24 cellular contexts compared by ENCODE assay signal in the genomic region with DNA sequence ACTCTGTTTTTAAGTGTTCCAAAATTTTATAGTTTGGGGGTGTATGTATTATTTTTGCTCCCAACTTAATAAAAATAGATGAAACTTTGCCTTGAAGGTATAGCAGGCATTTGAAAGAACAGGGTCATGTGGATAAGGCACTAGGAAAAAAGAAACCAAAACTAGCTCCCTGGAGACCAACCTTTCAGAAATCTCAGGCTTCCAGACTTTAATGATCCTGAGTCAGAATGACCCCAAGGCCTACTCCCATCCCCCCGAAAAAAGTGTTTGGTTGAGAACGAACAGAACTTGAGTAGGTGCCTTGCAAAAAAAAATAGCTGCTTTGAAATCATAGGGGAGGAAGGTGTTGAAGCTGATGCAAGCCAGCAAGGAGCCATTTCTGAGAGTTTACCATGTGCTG.
"Had no signal": no experiment of that assay in that cellular context is flagged by ENCODE, and none has a peak within 500 bp of the region (broad histone marks: within the 10 kb centered on the region; RNA-seq: fewer than 3 reads in every experiment).

No MANE protein-coding gene starts in this region.

- H3K36me3 Mint-ChIP-seq: activated CD8-positive, alpha-beta memory T cell treated with anti-CD3 and anti-CD28 coated beads, Interleukin-2, amount 10 ng/mL, durations not matched to agents 7 days and 5 days; activated naive CD8-positive, alpha-beta T cell treated with anti-CD3 and anti-CD28 coated beads for 36 hours; WTC11 had no signal

- ATAC-seq: activated CD4-positive, alpha-beta T cell treated with anti-CD3 and anti-CD28 coated beads for 36 hours; activated CD8-positive, alpha-beta memory T cell treated with anti-CD3 and anti-CD28 coated beads, Interleukin-2, amount 10 ng/mL, durations not matched to agents 7 days and 5 days; body of pancreas; gastroesophageal sphincter; left lobe of liver; right cardiac atrium; WTC11 had no signal

- H3K4me1 Mint-ChIP-seq: activated CD4-positive, alpha-beta memory T cell treated with anti-CD3 and anti-CD28 coated beads, Interleukin-2, amount 10 ng/mL, durations not matched to agents 7 days and 5 days; activated CD4-positive, alpha-beta T cell treated with anti-CD3 and anti-CD28 coated beads for 36 hours; activated CD8-positive, alpha-beta memory T cell treated with anti-CD3 and anti-CD28 coated beads, Interleukin-2, amount 10 ng/mL, durations not matched to agents 7 days and 5 days had no signal

- DNase-seq: activated CD4-positive, alpha-beta memory T cell treated with anti-CD3 and anti-CD28 coated beads, Interleukin-2, amount 10 ng/mL, durations not matched to agents 7 days and 5 days; activated CD4-positive, alpha-beta T cell treated with anti-CD3 and anti-CD28 coated beads for 36 hours; activated CD8-positive, alpha-beta memory T cell treated with anti-CD3 and anti-CD28 coated beads, Interleukin-2, amount 10 ng/mL, durations not matched to agents 7 days and 5 days; activated naive CD8-positive, alpha-beta T cell treated with anti-CD3 and anti-CD28 coated beads for 36 hours; amygdala; body of pancreas; dorsolateral prefrontal cortex; heart left ventricle; kidney; midbrain; occipital lobe; right cardiac atrium; stimulated activated CD4-positive, alpha-beta T cell treated with anti-CD3 and anti-CD28 coated beads, Interleukin-15, amount 100 ng/mL, for 24 hours; stimulated activated CD4-positive, alpha-beta T cell treated with anti-CD3 and anti-CD28 coated beads, Interleukin-2, amount 100 ng/mL, for 48 hours; SW 1271; T-helper 2 cell; trophoblast cell had no signal

- H3K9me3 ChIP-seq: body of pancreas, gastroesophageal sphincter, prostate gland had no signal

- H3K9me3 Mint-ChIP-seq: activated CD4-positive, alpha-beta memory T cell treated with anti-CD3 and anti-CD28 coated beads, Interleukin-2, amount 10 ng/mL, durations not matched to agents 7 days and 5 days; WTC11 had no signal

- H3K27ac ChIP-seq: body of pancreas, dorsolateral prefrontal cortex, heart left ventricle, prostate gland, skin epidermis had no signal

- H3K4me3 ChIP-seq: body of pancreas, dorsolateral prefrontal cortex, gastroesophageal sphincter, heart left ventricle, lung, prostate gland, skin epidermis had no signal

- H3K4me1 ChIP-seq: body of pancreas, prostate gland had no signal

- FAIRE-seq: kidney had no signal

- H3K4me3 Mint-ChIP-seq: activated CD4-positive, alpha-beta memory T cell treated with anti-CD3 and anti-CD28 coated beads, Interleukin-2, amount 10 ng/mL, durations not matched to agents 7 days and 5 days; activated CD4-positive, alpha-beta T cell treated with anti-CD3 and anti-CD28 coated beads for 36 hours; activated CD8-positive, alpha-beta memory T cell treated with anti-CD3 and anti-CD28 coated beads, Interleukin-2, amount 10 ng/mL, durations not matched to agents 7 days and 5 days; activated naive CD8-positive, alpha-beta T cell treated with anti-CD3 and anti-CD28 coated beads for 36 hours; stimulated activated naive CD8-positive, alpha-beta T cell treated with anti-CD3 and anti-CD28 coated beads, Interleukin-15, Interleukin-2, amounts not matched to agents 100 ng/mL and 50 ng/mL, for 24 hours; WTC11 had no signal

- H3K27ac Mint-ChIP-seq: activated CD4-positive, alpha-beta memory T cell treated with anti-CD3 and anti-CD28 coated beads, Interleukin-2, amount 10 ng/mL, durations not matched to agents 7 days and 5 days; activated CD4-positive, alpha-beta T cell treated with anti-CD3 and anti-CD28 coated beads for 36 hours; activated CD8-positive, alpha-beta memory T cell treated with anti-CD3 and anti-CD28 coated beads, Interleukin-2, amount 10 ng/mL, durations not matched to agents 7 days and 5 days; activated naive CD8-positive, alpha-beta T cell treated with anti-CD3 and anti-CD28 coated beads for 36 hours; stimulated activated naive CD8-positive, alpha-beta T cell treated with anti-CD3 and anti-CD28 coated beads, Interleukin-15, Interleukin-2, amounts not matched to agents 100 ng/mL and 50 ng/mL, for 24 hours; WTC11 had no signal

- H3K27me3 Mint-ChIP-seq: activated naive CD8-positive, alpha-beta T cell treated with anti-CD3 and anti-CD28 coated beads for 36 hours had no signal
